ENCODE assay signal across 8 cellular contexts in the genomic region with DNA sequence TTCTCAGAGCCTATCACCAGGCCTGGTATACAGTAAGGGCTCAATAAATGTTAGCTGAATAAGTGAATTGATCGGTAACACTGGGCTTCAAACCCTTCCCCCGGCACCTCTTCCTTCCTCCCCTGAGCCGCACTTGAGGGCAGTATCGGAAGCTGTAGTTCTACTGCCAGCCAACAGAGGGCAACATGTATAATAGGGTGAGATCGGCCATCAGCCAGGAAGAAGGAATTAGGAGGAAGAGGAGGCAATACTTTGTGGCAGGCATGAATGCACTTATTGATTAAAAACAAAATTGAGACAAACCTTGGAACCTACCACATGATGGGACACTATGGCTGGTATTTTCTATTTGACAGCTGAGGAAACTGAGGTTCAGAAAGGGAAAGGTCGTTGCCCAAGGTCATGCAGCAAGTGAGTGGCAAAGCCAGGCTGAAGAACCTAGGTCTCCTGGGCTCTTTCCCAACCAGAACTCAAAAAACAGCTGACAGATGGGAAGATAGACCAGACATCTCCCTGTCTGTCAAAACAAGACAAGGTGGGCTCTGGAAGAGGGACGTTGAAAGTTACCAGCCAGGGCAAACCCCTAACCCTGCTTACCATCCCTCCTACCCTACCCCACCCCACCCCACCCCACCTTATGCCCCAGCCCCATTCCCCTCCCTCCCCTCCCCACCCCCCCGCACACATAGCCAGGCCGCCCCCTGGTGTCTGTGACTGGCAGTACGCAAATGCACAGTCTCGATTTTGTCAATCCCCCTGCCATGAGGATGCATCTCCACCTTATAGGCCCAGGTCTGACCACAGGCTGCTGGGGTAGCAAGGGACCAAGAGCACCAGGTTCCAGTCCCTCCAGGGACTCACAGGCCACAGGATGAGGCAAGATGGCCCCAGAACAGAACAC.
DNase-seq lines count a peak whose midpoint lies in the region; ATAC-seq and TF ChIP-seq lines count a peak whose summit lies in the region.

No MANE protein-coding gene starts in this region.

- no peak overlapping the region for H3K27ac Mint-ChIP-seq in nephron progenitor cell

- no peak overlapping the region for H3K4me3 ChIP-seq in dorsolateral prefrontal cortex

- H3K4me1 Mint-ChIP-seq in nephron progenitor cell, result peaks cover 13% of the 10 kb centered on the region

- no peak overlapping the region for H3K4me3 Mint-ChIP-seq in nephron progenitor cell

- H3K27me3 ChIP-seq in dorsolateral prefrontal cortex, result peaks cover 0 to 12% (median 0%) of the 10 kb centered on the region in 45 donors

- intact Hi-C loops in dorsolateral prefrontal cortex (cut with DNase I), result loop anchor here in 1 of 2 donors (10.0 kb wide), 1 partner anchor 167 kb away; no protein-coding TSS in a partner anchor

- DNase-seq in MV-4-11 (lab: John Stamatoyannopoulos, UW), result peak; percentile 64
- DNase-seq in activated CD4-positive, alpha-beta T cell treated with anti-CD3 and anti-CD28 coated beads for 4 hours, result peak; percentile 68 to 74
- no peak for DNase-seq in dorsolateral prefrontal cortex
- peak; percentile 57 for DNase-seq in nephron progenitor cell
- no peak for DNase-seq in amniotic stem cell (lab: John Stamatoyannopoulos, UW)

- no peak overlapping the region for H3K27ac ChIP-seq in dorsolateral prefrontal cortex

- no peaks in the 10 kb centered on the region for H3K36me3 Mint-ChIP-seq in nephron progenitor cell (ENCODE audit: low read depth)

- TF ChIP-seq CTCF in GM12801 (IDR thresholded peaks at IDR 0.05; ENCODE audit: extremely low read depth, insufficient read length) (peak; percentile 19), dorsolateral prefrontal cortex (IDR thresholded peaks at IDR 0.05 in 54 of 56, conservative IDR thresholded peaks at IDR 0.05 in 2 of 56; ENCODE audit: low read depth in 1 of 56, partially characterized antibody in 56 of 56) (peak in 43 of 56 donors; percentile 2 to 56 (median 35)), nephron progenitor cell (IDR thresholded peaks at IDR 0.05) (peak; percentile 52)

- ATAC-seq in HG03196 (IDR thresholded peaks at IDR 0.05; ENCODE audit: unreplicated experiment), result no peak
- ATAC-seq in GM18517 (IDR thresholded peaks at IDR 0.05; ENCODE audit: unreplicated experiment), result no peak

- peaks cover 21% of the 10 kb centered on the region for H3K27me3 Mint-ChIP-seq in nephron progenitor cell (ENCODE audit: low read depth, poor library complexity)

- no peaks in the 10 kb centered on the region for H3K9me3 Mint-ChIP-seq in nephron progenitor cell

Comparison
In these comparisons a context has a peak if more than half of its experiments do, and no peak if none do; other contexts are left out.
1. DNase-seq: peak in MV-4-11 (single experiment), activated CD4-positive, alpha-beta T cell treated with anti-CD3 and anti-CD28 coated beads for 4 hours (2 of 2) and nephron progenitor cell (single experiment); none in dorsolateral prefrontal cortex (0 of 10) and amniotic stem cell (single experiment).
2. Peak in every context shown above with its lines, with median percentiles within 50 percentile points of each other: CTCF ChIP-seq.